Comparison of ENCODE assay signal across 1 cellular context in the genomic region with DNA sequence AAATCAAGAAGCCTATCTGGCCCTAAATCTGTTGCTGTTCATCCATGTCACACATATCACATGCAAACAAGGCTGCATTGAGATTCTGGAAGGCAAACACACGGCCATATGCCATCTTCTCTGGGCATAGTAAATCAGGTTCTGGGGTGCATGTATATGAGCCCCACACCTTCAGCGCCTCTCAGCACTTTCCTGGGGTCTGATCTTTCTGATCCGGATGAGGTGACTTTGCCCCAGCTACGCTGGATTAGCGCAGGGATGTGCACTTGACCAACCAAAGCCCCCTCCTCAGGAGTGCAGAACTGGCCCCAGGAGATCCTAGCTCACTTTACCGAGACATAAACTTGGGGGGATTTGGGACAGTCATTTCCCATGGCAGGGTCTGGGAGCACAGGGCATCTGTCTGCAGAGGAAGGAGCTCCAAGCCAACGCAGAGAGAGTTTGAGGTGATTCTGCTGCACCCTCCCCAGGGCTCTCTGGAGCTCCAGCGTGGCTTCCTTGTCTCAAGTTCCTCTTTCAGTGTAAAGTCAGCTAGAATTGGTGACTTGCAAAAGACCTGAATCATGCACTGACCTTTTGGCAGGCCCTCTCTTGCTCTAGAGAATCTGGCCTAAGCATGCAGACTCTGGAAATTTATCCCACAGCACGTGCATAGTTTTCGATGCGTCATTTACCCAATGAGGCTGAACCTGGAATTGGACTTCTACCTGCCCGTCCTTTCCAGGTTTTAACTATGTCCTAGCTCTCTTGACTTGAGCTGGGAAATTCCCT.
TF ChIP-seq lines count a peak whose summit lies in the region.

No MANE protein-coding gene starts in this region.

TF ChIP-seq in GM12878, 131 proteins besides CTCF, POLR2A, EP300 and RAD21 (continued from another document):
- peak; percentile 97 for TF ChIP-seq ZNF687 (IDR thresholded peaks at IDR 0.05)
- TF ChIP-seq PAX5 (IDR thresholded peaks at IDR 0.05; ENCODE audit: borderline replicate concordance, low read depth, low read length), result 0 out of 2 replicates have a peak, but pooled peaks have one; percentile 55
- peak; percentile 31 for TF ChIP-seq SP1 (IDR thresholded peaks at IDR 0.05; ENCODE audit: low read depth, low read length)
- TF ChIP-seq TCF7 (IDR thresholded peaks at IDR 0.05; ENCODE audit: borderline replicate concordance), result no peak
- peak; percentile 81 for TF ChIP-seq NR2F1 (conservative IDR thresholded peaks at IDR 0.05)
- 0 out of 2 replicates have a peak, but pooled peaks have one; percentile 12 for TF ChIP-seq TCF3 (IDR thresholded peaks at IDR 0.05; ENCODE audit: borderline replicate concordance, insufficient read depth, low read depth, low read length)
- TF ChIP-seq CBX3 (IDR thresholded peaks at IDR 0.05; ENCODE audit: borderline replicate concordance, low read depth), result no peak
- TF ChIP-seq EZH2 (IDR thresholded peaks at IDR 0.05; ENCODE audit: borderline replicate concordance, control insufficient read depth, low read depth, low read length), result no peak
- TF ChIP-seq, protein P1, sequence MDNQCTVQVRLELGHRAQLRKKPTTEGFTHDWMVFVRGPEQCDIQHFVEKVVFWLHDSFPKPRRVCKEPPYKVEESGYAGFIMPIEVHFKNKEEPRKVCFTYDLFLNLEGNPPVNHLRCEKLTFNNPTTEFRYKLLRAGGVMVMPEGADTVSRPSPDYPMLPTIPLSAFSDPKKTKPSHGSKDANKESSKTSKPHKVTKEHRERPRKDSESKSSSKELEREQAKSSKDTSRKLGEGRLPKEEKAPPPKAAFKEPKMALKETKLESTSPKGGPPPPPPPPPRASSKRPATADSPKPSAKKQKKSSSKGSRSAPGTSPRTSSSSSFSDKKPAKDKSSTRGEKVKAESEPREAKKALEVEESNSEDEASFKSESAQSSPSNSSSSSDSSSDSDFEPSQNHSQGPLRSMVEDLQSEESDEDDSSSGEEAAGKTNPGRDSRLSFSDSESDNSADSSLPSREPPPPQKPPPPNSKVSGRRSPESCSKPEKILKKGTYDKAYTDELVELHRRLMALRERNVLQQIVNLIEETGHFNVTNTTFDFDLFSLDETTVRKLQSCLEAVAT (IDR thresholded peaks at IDR 0.05), result peak; percentile 44; the same call in 1 of the 2 replicates
- no peak for TF ChIP-seq FOS (IDR thresholded peaks at IDR 0.05; ENCODE audit: borderline replicate concordance, extremely low read depth, insufficient read length)
- TF ChIP-seq MTA2 (IDR thresholded peaks at IDR 0.05; ENCODE audit: low read depth), result peak; percentile 11; the same call in 1 of the 2 replicates
- TF ChIP-seq SPI1 (IDR thresholded peaks at IDR 0.05; ENCODE audit: borderline replicate concordance, insufficient read depth, low read depth, low read length), result peak; percentile 81
- TF ChIP-seq SMARCA5 (IDR thresholded peaks at IDR 0.05), result peak; percentile 2; the same call in 1 of the 2 replicates
- TF ChIP-seq, protein P2, sequence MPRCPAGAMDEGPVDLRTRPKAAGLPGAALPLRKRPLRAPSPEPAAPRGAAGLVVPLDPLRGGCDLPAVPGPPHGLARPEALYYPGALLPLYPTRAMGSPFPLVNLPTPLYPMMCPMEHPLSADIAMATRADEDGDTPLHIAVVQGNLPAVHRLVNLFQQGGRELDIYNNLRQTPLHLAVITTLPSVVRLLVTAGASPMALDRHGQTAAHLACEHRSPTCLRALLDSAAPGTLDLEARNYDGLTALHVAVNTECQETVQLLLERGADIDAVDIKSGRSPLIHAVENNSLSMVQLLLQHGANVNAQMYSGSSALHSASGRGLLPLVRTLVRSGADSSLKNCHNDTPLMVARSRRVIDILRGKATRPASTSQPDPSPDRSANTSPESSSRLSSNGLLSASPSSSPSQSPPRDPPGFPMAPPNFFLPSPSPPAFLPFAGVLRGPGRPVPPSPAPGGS (IDR thresholded peaks at IDR 0.05; ENCODE audit: borderline replicate concordance, insufficient read depth, low read depth, low read length, poor library complexity, severe bottlenecking), result no peak
- no peak for TF ChIP-seq SREBF2 (IDR thresholded peaks at IDR 0.05; ENCODE audit: low read length)
- TF ChIP-seq BCL11A (IDR thresholded peaks at IDR 0.05; ENCODE audit: low read depth, low read length), result peak; percentile 4; the same call in 1 of the 2 replicates
- TF ChIP-seq NR2C2 (IDR thresholded peaks at IDR 0.05; ENCODE audit: borderline replicate concordance, control insufficient read depth, insufficient read length, low read depth), result no peak
- TF ChIP-seq MTA3 (IDR thresholded peaks at IDR 0.05; ENCODE audit: borderline replicate concordance, low read length), result no peak
- TF ChIP-seq IKZF2 (IDR thresholded peaks at IDR 0.05), result peak; percentile 32 to 58; a peak in 2 of 4 replicates
- TF ChIP-seq YBX1 (IDR thresholded peaks at IDR 0.05), result no peak
- no peak for TF ChIP-seq E4F1 (IDR thresholded peaks at IDR 0.05; ENCODE audit: borderline replicate concordance, partially characterized antibody)
- no peak for TF ChIP-seq MYB (IDR thresholded peaks at IDR 0.05; ENCODE audit: borderline replicate concordance, low read depth, low read length)
- TF ChIP-seq BACH1 (IDR thresholded peaks at IDR 0.05; ENCODE audit: borderline replicate concordance), result peak; percentile 13; the same call in 1 of the 2 replicates
- TF ChIP-seq TARDBP (IDR thresholded peaks at IDR 0.05; ENCODE audit: borderline replicate concordance), result no peak
- peak; percentile 42; the same call in 1 of the 2 replicates for TF ChIP-seq RELB (IDR thresholded peaks at IDR 0.05; ENCODE audit: low read depth)
- TF ChIP-seq NFIC (IDR thresholded peaks at IDR 0.05; ENCODE audit: low read depth, low read length), result no peak
- TF ChIP-seq EGR1 (IDR thresholded peaks at IDR 0.05; ENCODE audit: borderline replicate concordance in 1 of 2, low read depth in 2 of 2, low read length in 2 of 2), result no peak
- no peak for TF ChIP-seq POU2F2 (IDR thresholded peaks at IDR 0.05; ENCODE audit: borderline replicate concordance, low read depth, low read length)
- no peak for TF ChIP-seq BCLAF1 (IDR thresholded peaks at IDR 0.05)
- 0 out of 2 replicates have a peak, but pooled peaks have one; percentile 26 for TF ChIP-seq TAF1 (IDR thresholded peaks at IDR 0.05; ENCODE audit: borderline replicate concordance, low read depth, low read length)
- TF ChIP-seq FOXM1 (IDR thresholded peaks at IDR 0.05; ENCODE audit: low read depth, low read length), result no peak
- TF ChIP-seq SUZ12 (IDR thresholded peaks at IDR 0.05; ENCODE audit: unreplicated experiment), result no peak
- no peak for TF ChIP-seq KAT2A (conservative IDR thresholded peaks at IDR 0.05; ENCODE audit: control insufficient read depth, low read depth, low read length)
- TF ChIP-seq GATAD2B (conservative IDR thresholded peaks at IDR 0.05; ENCODE audit: low read depth), result no peak; the same call in 1 of the 2 replicates
- TF ChIP-seq SMAD5 (IDR thresholded peaks at IDR 0.05; ENCODE audit: low read depth), result no peak
- TF ChIP-seq RELA (IDR thresholded peaks at IDR 0.05; ENCODE audit: borderline replicate concordance, partially characterized antibody), result no peak
- TF ChIP-seq RCOR1 (conservative IDR thresholded peaks at IDR 0.05; ENCODE audit: low read depth, low read length), result no peak
- no peak for TF ChIP-seq ZNF384 (IDR thresholded peaks at IDR 0.05; ENCODE audit: borderline replicate concordance, low read depth, low read length)
- no peak for TF ChIP-seq BMI1 (IDR thresholded peaks at IDR 0.05; ENCODE audit: borderline replicate concordance)
- TF ChIP-seq EED (IDR thresholded peaks at IDR 0.05; ENCODE audit: low read depth), result peak; percentile 61; the same call in 1 of the 2 replicates
- TF ChIP-seq, protein P3, sequence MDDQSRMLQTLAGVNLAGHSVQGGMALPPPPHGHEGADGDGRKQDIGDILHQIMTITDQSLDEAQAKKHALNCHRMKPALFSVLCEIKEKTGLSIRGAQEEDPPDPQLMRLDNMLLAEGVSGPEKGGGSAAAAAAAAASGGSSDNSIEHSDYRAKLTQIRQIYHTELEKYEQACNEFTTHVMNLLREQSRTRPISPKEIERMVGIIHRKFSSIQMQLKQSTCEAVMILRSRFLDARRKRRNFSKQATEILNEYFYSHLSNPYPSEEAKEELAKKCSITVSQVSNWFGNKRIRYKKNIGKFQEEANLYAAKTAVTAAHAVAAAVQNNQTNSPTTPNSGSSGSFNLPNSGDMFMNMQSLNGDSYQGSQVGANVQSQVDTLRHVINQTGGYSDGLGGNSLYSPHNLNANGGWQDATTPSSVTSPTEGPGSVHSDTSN (IDR thresholded peaks at IDR 0.05; ENCODE audit: insufficient replicate concordance, low read depth, low read length), result no peak
